ENCODE assay signal across 11 cellular contexts in genomic region chr14:93104961-93105360, GRCh38. TPM values are rescaled to one million over a fixed set of nuclear protein-coding genes. Genes with fewer than 3 reads are reported as not detected.
DNase-seq lines count a peak whose midpoint lies in the region; ATAC-seq and TF ChIP-seq lines count a peak whose summit lies in the region.
"Had no signal": no experiment of that assay in that cellular context is flagged by ENCODE, and none has a peak within 500 bp of the region (broad histone marks: within the 10 kb centered on the region; RNA-seq: fewer than 3 reads in every experiment).

No MANE protein-coding gene starts in this region.

- H3K9me2 ChIP-seq in GM23338 (ENCODE audit: insufficient read depth), result no peaks in the 10 kb centered on the region

- POLR2A ChIA-PET in activated naive CD8-positive, alpha-beta T cell treated with anti-CD3 and anti-CD28 coated beads, Interleukin-2, amount 10 ng/mL, durations not matched to agents 7 days and 5 days (lab: Charles Lee), result interaction anchor here (0.6 to 3.1 kb wide), 5 partner anchors 10 to 858 kb away, joined by 3 to 10 read pairs (median 3); partner anchors contain the start of genes LYSET and MOAP1

- H3K9me3 Mint-ChIP-seq in CD14-positive monocyte, result no peaks in the 10 kb centered on the region
- H3K9me3 Mint-ChIP-seq in GM23338, result no peaks in the 10 kb centered on the region
- H3K9me3 Mint-ChIP-seq in activated naive CD8-positive, alpha-beta T cell treated with anti-CD3 and anti-CD28 coated beads, Interleukin-2, amount 10 ng/mL, durations not matched to agents 7 days and 5 days, result no peaks in the 10 kb centered on the region
- H3K9me3 Mint-ChIP-seq in natural killer cell, result no peaks in the 10 kb centered on the region

- no peaks in the 10 kb centered on the region for H3F3A ChIP-seq in GM23338 (replicated peaks; ENCODE audit: low read depth)

- peaks cover 9 to 21% of the 10 kb centered on the region in 2 donors for H3K36me3 Mint-ChIP-seq in CD14-positive monocyte
- H3K36me3 Mint-ChIP-seq in GM23338 (ENCODE audit: low read depth), result no peaks in the 10 kb centered on the region; the same call in 2 of the 3 replicates
- no peaks in the 10 kb centered on the region for H3K36me3 Mint-ChIP-seq in activated naive CD8-positive, alpha-beta T cell treated with anti-CD3 and anti-CD28 coated beads, Interleukin-2, amount 10 ng/mL, durations not matched to agents 7 days and 5 days
- no peaks in the 10 kb centered on the region for H3K36me3 Mint-ChIP-seq in natural killer cell

- intact Hi-C loops in CD14-positive monocyte (cut with micrococcal nuclease) (loop anchor here (5.0 kb wide), 2 partner anchors 33 to 47 kb away; no protein-coding TSS in a partner anchor), natural killer cell (cut with micrococcal nuclease) (loop anchor here (5.0 kb wide), 1 partner anchor 32 kb away; no protein-coding TSS in a partner anchor)

- no peak overlapping the region for H2AFZ ChIP-seq in GM23338

- no peak overlapping the region for H3K4me2 ChIP-seq in GM23338

- H3K27me3 ChIP-seq in GM23338 (ENCODE audit: insufficient read depth), result no peaks in the 10 kb centered on the region
- H3K27me3 ChIP-seq: cardiac muscle cell had no signal

- H3K27ac ChIP-seq in GM23338 (ENCODE audit: low read depth), result no peak overlapping the region
- H3K27ac ChIP-seq: cardiac muscle cell, SK-N-MC had no signal

- H3K4me1 Mint-ChIP-seq in CD14-positive monocyte (peaks cover 92% of the 10 kb centered on the region), GM23338 (peaks cover 67% of the 10 kb centered on the region), natural killer cell (peaks cover 38 to 55% of the 10 kb centered on the region in 2 donors)
- H3K4me1 Mint-ChIP-seq in activated naive CD8-positive, alpha-beta T cell treated with anti-CD3 and anti-CD28 coated beads, Interleukin-2, amount 10 ng/mL, durations not matched to agents 7 days and 5 days, result peaks cover 47% of the 10 kb centered on the region

- H3K36me3 ChIP-seq in GM23338 (ENCODE audit: insufficient read depth), result no peaks in the 10 kb centered on the region
- H3K36me3 ChIP-seq: cardiac muscle cell had no signal

- no peak overlapping the region for H3K4me3 ChIP-seq in GM23338
- H3K4me3 ChIP-seq: cardiac muscle cell, SK-N-MC had no signal

- ATAC-seq in GM23338 (peak; percentile 82), natural killer cell (no peak), HG03520 (IDR thresholded peaks at IDR 0.05; ENCODE audit: unreplicated experiment) (no peak)
- ATAC-seq in activated naive CD8-positive, alpha-beta T cell treated with anti-CD3 and anti-CD28 coated beads, Interleukin-2, amount 10 ng/mL, durations not matched to agents 7 days and 5 days (ENCODE audit: low read depth), result no peak

- TF ChIP-seq CTCF in CD14-positive monocyte (IDR thresholded peaks at IDR 0.05) (no peak), GM23338 (conservative IDR thresholded peaks at IDR 0.05; ENCODE audit: low read depth in 2 of 2) (peak in 1 of 2 experiments; percentile 39; a peak in 3 of 4 replicates), natural killer cell (IDR thresholded peaks at IDR 0.05) (no peak)

- no peak for DNase-seq in CD14-positive monocyte (ENCODE audit: low spot score)
- peak; percentile 74 for DNase-seq in GM23338 (ENCODE audit: low spot score)
- no peak for DNase-seq in activated naive CD8-positive, alpha-beta T cell treated with anti-CD3 and anti-CD28 coated beads, Interleukin-2, amount 10 ng/mL, durations not matched to agents 7 days and 5 days
- no peak for DNase-seq in natural killer cell
- no peak for DNase-seq in stimulated activated naive CD4-positive, alpha-beta T cell treated with Interleukin-2 at 50 U/mL for 16 hours (lab: John Stamatoyannopoulos, UW)
- DNase-seq in C1 segment of cervical spinal cord (lab: John Stamatoyannopoulos, UW), result no peak
- DNase-seq in NCI-H524 (lab: John Stamatoyannopoulos, UW), result no peak
- DNase-seq: NCI-H2081 treated with DMSO at 0.1 percent for 48 hours had no signal

- H3K79me2 ChIP-seq in GM23338 (replicated peaks; ENCODE audit: insufficient read depth), result peaks cover 100% of the 10 kb centered on the region

- H3K27me3 Mint-ChIP-seq in CD14-positive monocyte (ENCODE audit: low read depth in 3 of 3), result peaks cover 0 to 2% (median 0%) of the 10 kb centered on the region in 3 donors
- H3K27me3 Mint-ChIP-seq in GM23338 (ENCODE audit: insufficient read depth, low read depth, poor library complexity), result peaks cover 14% of the 10 kb centered on the region
- H3K27me3 Mint-ChIP-seq in activated naive CD8-positive, alpha-beta T cell treated with anti-CD3 and anti-CD28 coated beads, Interleukin-2, amount 10 ng/mL, durations not matched to agents 7 days and 5 days, result no peaks in the 10 kb centered on the region
- H3K27me3 Mint-ChIP-seq in natural killer cell (ENCODE audit: low read depth in 2 of 2), result no peaks in the 10 kb centered on the region

- H3K27ac Mint-ChIP-seq in CD14-positive monocyte (peak overlapping the region; percentile 89 to 94 (median 93)), GM23338 (no peak overlapping the region), natural killer cell (peak overlapping the region; percentile 90 to 96)
- peak overlapping the region; percentile 97 for H3K27ac Mint-ChIP-seq in activated naive CD8-positive, alpha-beta T cell treated with anti-CD3 and anti-CD28 coated beads, Interleukin-2, amount 10 ng/mL, durations not matched to agents 7 days and 5 days

- peaks cover 57% of the 10 kb centered on the region for H4K20me1 ChIP-seq in GM23338 (replicated peaks; ENCODE audit: insufficient read depth)

- peak overlapping the region; percentile 27 to 62 for H3K4me3 Mint-ChIP-seq in CD14-positive monocyte
- no peak overlapping the region for H3K4me3 Mint-ChIP-seq in GM23338
- H3K4me3 Mint-ChIP-seq in activated naive CD8-positive, alpha-beta T cell treated with anti-CD3 and anti-CD28 coated beads, Interleukin-2, amount 10 ng/mL, durations not matched to agents 7 days and 5 days, result no peak overlapping the region
- no peak overlapping the region for H3K4me3 Mint-ChIP-seq in natural killer cell

- peaks cover 22% of the 10 kb centered on the region for H3K4me1 ChIP-seq in GM23338 (ENCODE audit: insufficient read depth)

TF ChIP-seq in GM23338, 12 proteins besides CTCF, POLR2A, EP300 and RAD21 (continues in another document):
- TF ChIP-seq POLR2AphosphoS5 (IDR thresholded peaks at IDR 0.05; ENCODE audit: low read depth), result no peak

RNA-seq across cellular contexts. Expression of gene ITPK1, which starts 10.8 kb away (rescaled TPM):
- polyA plus RNA-seq in CD14-positive monocyte, result 10 to 100 TPM; 57.1 to 63.0 TPM
- total RNA-seq in GM23338 (2014; rRNA removed; shearing (Covaris generic)), result 88.1 and 101 TPM in 2 replicates
- polyA plus RNA-seq in GM23338 (2016; fragmentation: Nextera tagmentation; extraction: Ambion mirVana), result 35.9 and 39.9 TPM in 2 replicates
- total RNA-seq in activated naive CD8-positive, alpha-beta T cell treated with anti-CD3 and anti-CD28 coated beads, Interleukin-2, amount 10 ng/mL, durations not matched to agents 7 days and 5 days, result 10 to 100 TPM; 89.5 to 94.1 TPM
- total RNA-seq in natural killer cell, result 10 to 100 TPM; 73.2 to 74.8 (median 74.4) TPM

Comparison
In these comparisons a context has a peak if more than half of its experiments do, and no peak if none do; other contexts are left out.
1. H3K4me3 Mint-ChIP-seq: peak in CD14-positive monocyte (2 of 2); none in GM23338 (single experiment), activated naive CD8-positive, alpha-beta T cell treated with anti-CD3 and anti-CD28 coated beads, Interleukin-2, amount 10 ng/mL, durations not matched to agents 7 days and 5 days (single experiment) and natural killer cell (single experiment).